1 cellular context compared by ENCODE assay signal in the genomic region with DNA sequence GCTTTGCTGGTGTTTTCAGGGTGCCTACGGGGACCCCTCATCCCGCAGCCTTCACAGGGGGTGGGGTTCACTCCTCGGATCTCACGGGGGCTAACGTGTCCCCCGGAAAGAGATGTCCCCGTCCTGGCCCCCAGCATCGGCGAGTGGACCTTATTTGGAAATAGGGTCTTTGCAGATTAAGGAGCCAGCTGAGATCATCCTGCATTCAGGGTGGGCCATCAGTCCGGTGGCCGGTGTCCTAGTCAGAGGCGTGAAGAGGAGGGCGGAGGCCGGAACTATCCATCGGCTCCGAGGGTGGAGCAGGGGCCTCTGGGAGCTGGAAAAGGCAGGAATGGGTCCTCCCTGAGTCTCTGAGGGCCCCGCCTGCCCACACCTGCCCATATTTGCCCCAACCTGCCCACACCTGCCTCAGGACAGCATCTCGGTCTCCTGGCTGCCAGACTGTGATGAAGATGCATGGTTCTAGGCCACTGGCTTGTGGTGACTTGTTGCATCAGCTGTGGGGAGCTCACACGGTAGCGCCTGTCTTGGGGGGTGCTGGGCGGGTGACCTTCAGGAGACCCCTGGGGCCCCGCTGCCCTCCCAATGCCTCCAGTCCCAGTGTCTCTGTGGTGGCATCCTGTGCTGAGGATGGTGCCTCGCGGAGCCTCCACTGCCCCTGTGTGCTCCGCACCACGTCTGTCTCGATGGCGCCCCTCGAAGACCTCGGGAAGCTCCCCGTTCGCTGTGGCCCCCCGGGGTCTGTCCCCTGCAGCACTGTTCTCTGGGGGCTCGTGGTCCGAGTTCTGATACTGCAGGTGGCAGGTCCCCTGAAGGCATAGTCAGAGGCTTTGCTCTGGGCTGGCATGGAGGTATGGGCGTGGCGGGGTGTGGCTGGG.
TF ChIP-seq lines count a peak whose summit lies in the region.

No MANE protein-coding gene starts in this region.

TF ChIP-seq in HepG2, 621 proteins besides CTCF, POLR2A, EP300 and RAD21:
- TF ChIP-seq FOXA3 (CRISPR knock-in tag; IDR thresholded peaks at IDR 0.05) (no peak), TEAD2 (CRISPR knock-in tag; IDR thresholded peaks at IDR 0.05) (no peak), GTF3A (CRISPR knock-in tag; conservative IDR thresholded peaks at IDR 0.05) (no peak), PHB2 (IDR thresholded peaks at IDR 0.05; ENCODE audit: partially characterized antibody) (no peak), ZNF780A (CRISPR knock-in tag; IDR thresholded peaks at IDR 0.05) (no peak), HMGA1 (CRISPR knock-in tag; conservative IDR thresholded peaks at IDR 0.05) (no peak), RFXANK (CRISPR knock-in tag; IDR thresholded peaks at IDR 0.05) (no peak), ZNF761 (CRISPR knock-in tag; conservative IDR thresholded peaks at IDR 0.05) (no peak), SMAD1 (CRISPR knock-in tag; IDR thresholded peaks at IDR 0.05; ENCODE audit: borderline replicate concordance, low read depth) (no peak), ADNP (CRISPR knock-in tag; IDR thresholded peaks at IDR 0.05) (no peak), THYN1 (CRISPR knock-in tag; IDR thresholded peaks at IDR 0.05; ENCODE audit: borderline replicate concordance, low read depth) (no peak)
- TF ChIP-seq, protein P1, sequence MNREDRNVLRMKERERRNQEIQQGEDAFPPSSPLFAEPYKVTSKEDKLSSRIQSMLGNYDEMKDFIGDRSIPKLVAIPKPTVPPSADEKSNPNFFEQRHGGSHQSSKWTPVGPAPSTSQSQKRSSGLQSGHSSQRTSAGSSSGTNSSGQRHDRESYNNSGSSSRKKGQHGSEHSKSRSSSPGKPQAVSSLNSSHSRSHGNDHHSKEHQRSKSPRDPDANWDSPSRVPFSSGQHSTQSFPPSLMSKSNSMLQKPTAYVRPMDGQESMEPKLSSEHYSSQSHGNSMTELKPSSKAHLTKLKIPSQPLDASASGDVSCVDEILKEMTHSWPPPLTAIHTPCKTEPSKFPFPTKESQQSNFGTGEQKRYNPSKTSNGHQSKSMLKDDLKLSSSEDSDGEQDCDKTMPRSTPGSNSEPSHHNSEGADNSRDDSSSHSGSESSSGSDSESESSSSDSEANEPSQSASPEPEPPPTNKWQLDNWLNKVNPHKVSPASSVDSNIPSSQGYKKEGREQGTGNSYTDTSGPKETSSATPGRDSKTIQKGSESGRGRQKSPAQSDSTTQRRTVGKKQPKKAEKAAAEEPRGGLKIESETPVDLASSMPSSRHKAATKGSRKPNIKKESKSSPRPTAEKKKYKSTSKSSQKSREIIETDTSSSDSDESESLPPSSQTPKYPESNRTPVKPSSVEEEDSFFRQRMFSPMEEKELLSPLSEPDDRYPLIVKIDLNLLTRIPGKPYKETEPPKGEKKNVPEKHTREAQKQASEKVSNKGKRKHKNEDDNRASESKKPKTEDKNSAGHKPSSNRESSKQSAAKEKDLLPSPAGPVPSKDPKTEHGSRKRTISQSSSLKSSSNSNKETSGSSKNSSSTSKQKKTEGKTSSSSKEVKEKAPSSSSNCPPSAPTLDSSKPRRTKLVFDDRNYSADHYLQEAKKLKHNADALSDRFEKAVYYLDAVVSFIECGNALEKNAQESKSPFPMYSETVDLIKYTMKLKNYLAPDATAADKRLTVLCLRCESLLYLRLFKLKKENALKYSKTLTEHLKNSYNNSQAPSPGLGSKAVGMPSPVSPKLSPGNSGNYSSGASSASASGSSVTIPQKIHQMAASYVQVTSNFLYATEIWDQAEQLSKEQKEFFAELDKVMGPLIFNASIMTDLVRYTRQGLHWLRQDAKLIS (CRISPR knock-in tag; IDR thresholded peaks at IDR 0.05): no peak
- TF ChIP-seq, protein P2, sequence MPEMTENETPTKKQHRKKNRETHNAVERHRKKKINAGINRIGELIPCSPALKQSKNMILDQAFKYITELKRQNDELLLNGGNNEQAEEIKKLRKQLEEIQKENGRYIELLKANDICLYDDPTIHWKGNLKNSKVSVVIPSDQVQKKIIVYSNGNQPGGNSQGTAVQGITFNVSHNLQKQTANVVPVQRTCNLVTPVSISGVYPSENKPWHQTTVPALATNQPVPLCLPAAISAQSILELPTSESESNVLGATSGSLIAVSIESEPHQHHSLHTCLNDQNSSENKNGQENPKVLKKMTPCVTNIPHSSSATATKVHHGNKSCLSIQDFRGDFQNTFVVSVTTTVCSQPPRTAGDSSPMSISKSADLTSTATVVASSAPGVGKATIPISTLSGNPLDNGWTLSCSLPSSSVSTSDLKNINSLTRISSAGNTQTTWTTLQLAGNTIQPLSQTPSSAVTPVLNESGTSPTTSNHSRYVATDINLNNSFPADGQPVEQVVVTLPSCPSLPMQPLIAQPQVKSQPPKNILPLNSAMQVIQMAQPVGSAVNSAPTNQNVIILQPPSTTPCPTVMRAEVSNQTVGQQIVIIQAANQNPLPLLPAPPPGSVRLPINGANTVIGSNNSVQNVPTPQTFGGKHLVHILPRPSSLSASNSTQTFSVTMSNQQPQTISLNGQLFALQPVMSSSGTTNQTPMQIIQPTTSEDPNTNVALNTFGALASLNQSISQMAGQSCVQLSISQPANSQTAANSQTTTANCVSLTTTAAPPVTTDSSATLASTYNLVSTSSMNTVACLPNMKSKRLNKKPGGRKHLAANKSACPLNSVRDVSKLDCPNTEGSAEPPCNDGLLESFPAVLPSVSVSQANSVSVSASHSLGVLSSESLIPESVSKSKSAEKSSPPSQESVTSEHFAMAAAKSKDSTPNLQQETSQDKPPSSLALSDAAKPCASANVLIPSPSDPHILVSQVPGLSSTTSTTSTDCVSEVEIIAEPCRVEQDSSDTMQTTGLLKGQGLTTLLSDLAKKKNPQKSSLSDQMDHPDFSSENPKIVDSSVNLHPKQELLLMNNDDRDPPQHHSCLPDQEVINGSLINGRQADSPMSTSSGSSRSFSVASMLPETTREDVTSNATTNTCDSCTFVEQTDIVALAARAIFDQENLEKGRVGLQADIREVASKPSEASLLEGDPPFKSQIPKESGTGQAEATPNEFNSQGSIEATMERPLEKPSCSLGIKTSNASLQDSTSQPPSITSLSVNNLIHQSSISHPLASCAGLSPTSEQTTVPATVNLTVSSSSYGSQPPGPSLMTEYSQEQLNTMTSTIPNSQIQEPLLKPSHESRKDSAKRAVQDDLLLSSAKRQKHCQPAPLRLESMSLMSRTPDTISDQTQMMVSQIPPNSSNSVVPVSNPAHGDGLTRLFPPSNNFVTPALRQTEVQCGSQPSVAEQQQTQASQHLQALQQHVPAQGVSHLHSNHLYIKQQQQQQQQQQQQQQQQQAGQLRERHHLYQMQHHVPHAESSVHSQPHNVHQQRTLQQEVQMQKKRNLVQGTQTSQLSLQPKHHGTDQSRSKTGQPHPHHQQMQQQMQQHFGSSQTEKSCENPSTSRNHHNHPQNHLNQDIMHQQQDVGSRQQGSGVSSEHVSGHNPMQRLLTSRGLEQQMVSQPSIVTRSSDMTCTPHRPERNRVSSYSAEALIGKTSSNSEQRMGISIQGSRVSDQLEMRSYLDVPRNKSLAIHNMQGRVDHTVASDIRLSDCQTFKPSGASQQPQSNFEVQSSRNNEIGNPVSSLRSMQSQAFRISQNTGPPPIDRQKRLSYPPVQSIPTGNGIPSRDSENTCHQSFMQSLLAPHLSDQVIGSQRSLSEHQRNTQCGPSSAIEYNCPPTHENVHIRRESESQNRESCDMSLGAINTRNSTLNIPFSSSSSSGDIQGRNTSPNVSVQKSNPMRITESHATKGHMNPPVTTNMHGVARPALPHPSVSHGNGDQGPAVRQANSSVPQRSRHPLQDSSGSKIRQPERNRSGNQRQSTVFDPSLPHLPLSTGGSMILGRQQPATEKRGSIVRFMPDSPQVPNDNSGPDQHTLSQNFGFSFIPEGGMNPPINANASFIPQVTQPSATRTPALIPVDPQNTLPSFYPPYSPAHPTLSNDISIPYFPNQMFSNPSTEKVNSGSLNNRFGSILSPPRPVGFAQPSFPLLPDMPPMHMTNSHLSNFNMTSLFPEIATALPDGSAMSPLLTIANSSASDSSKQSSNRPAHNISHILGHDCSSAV (CRISPR knock-in tag; IDR thresholded peaks at IDR 0.05; ENCODE audit: borderline replicate concordance): no peak
